ENCODE assay signal across 1 cellular context in the genomic region with DNA sequence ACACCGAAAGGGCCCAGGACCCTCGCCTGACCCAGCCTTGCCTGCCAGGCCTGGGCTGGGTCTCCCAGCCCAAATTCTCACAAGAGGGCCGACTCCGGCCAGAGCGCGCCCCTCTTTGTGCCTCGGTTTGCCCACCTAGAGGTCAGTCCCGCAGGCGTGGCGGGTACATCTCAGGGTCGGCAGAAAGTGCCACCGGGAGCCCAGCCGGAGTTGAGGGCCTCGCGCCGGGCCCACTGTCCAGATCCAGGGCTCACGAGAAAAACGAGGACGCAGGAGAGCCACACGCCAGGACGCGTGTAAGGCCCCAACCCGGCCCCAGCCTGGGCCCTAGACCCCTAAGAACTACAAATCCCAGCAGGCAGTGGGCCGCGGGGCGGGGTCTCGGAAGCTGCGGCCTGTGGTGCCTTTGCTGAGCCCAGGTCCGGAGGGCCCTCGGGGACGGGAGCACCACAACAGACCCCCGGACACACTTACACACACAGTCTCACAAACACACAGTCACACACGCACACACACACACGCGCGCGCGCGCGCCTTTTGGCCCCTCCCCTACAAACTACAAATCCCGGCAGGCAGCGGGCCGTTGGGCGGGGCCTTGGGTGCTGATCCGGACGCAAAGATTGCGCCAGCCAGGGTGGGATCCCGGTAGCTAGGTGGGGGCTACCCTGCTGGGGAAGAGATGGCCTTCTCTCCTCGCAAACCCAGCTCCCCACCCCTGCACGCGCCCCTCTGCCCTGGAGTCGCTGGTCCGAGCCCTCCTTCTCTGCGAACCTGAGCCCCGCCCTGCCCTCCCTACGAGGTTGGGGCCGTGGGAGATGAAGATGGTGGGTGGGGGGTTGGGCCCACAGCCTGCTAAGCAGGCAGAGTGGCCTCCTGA.
TF ChIP-seq lines count a peak whose summit lies in the region.

TSS of gene SH2D6 (plus strand) at position 583 of the 877 bp plus-strand sequence. CDS start 10,752 bp downstream, outside the sequence.

TF ChIP-seq in K562, 482 proteins besides CTCF, POLR2A, EP300 and RAD21 (continued from another document):
- TF ChIP-seq E2F5 (CRISPR knock-in tag; IDR thresholded peaks at IDR 0.05): 0 out of 2 replicates have a peak, but pooled peaks have one; percentile 28
- no peak for TF ChIP-seq EHMT2 (IDR thresholded peaks at IDR 0.05)
- no peak for TF ChIP-seq HDAC6 (IDR thresholded peaks at IDR 0.05; ENCODE audit: low read depth, low read length)
- TF ChIP-seq MAX (CRISPR knock-in tag; IDR thresholded peaks at IDR 0.05): peak; percentile 98
- TF ChIP-seq, protein P1, sequence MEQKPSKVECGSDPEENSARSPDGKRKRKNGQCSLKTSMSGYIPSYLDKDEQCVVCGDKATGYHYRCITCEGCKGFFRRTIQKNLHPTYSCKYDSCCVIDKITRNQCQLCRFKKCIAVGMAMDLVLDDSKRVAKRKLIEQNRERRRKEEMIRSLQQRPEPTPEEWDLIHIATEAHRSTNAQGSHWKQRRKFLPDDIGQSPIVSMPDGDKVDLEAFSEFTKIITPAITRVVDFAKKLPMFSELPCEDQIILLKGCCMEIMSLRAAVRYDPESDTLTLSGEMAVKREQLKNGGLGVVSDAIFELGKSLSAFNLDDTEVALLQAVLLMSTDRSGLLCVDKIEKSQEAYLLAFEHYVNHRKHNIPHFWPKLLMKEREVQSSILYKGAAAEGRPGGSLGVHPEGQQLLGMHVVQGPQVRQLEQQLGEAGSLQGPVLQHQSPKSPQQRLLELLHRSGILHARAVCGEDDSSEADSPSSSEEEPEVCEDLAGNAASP (IDR thresholded peaks at IDR 0.05): no peak
- no peak for TF ChIP-seq GATA2 (CRISPR knock-in tag; IDR thresholded peaks at IDR 0.05)
- TF ChIP-seq GABPB1 (CRISPR knock-in tag; IDR thresholded peaks at IDR 0.05): peak; percentile 78
- no peak for TF ChIP-seq RAD51 (IDR thresholded peaks at IDR 0.05; ENCODE audit: borderline replicate concordance, low read depth)
- peak; percentile 56; the same call in 1 of the 2 replicates for TF ChIP-seq SNIP1 (IDR thresholded peaks at IDR 0.05; ENCODE audit: low read depth)
